Comparison of ENCODE assay signal across 25 cellular contexts in the genomic region with DNA sequence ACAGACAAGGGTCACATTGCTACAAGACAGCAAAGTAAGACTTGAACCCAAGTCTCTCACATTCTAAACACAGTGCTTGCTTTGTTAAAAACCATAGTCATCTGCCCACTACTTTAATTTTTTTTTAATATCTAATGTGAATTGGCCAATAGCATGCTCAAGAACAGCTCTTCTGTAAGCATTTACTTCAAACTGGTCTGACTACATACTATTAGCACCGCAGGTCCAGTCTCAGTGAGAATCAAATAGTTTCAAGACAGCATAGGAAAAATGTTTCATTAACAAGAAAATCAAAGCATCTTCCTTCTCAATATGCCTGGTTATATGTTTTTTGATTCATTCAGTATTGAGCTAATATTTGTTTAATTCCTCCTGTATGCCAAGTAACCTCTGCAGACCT.
"Had no signal": no experiment of that assay in that cellular context is flagged by ENCODE, and none has a peak within 500 bp of the region (broad histone marks: within the 10 kb centered on the region; RNA-seq: fewer than 3 reads in every experiment).

No MANE protein-coding gene starts in this region.

- DNase-seq: cerebellar nuclear complex; colonic mucosa; dermis blood vessel endothelial cell; dorsolateral prefrontal cortex; effector CD4-positive, alpha-beta T cell; effector memory CD4-positive, alpha-beta T cell; erythroblast; foreskin keratinocyte; heart left ventricle; hypothalamus; immature natural killer cell; islet precursor cell; kidney; kidney glomerular epithelial cell; left colon; left ventricle myocardium superior; lower lobe of right lung; midbrain had no signal

- H3K4me3 Mint-ChIP-seq: immature natural killer cell had no signal

- H2AFZ ChIP-seq: hepatocyte had no signal

- H3K4me3 ChIP-seq: colonic mucosa, dorsolateral prefrontal cortex, esophagus muscularis mucosa, gastroesophageal sphincter, heart left ventricle, hepatocyte, lower lobe of right lung had no signal

- H3K27ac ChIP-seq: colonic mucosa, epithelial cell of prostate, esophagus muscularis mucosa, foreskin keratinocyte, gastroesophageal sphincter, heart left ventricle, hepatocyte, lower lobe of right lung had no signal

- H3K9me3 ChIP-seq: colonic mucosa, esophagus muscularis mucosa, gastroesophageal sphincter, heart left ventricle, lower lobe of right lung had no signal

- H3K4me1 ChIP-seq: colonic mucosa, esophagus muscularis mucosa, foreskin keratinocyte, gastroesophageal sphincter, heart left ventricle, lower lobe of right lung had no signal

- H3K4me1 Mint-ChIP-seq: immature natural killer cell had no signal

- H3K4me2 ChIP-seq: hepatocyte had no signal

- H3K27me3 ChIP-seq: colonic mucosa, dorsolateral prefrontal cortex, hepatocyte had no signal

- H3K27ac Mint-ChIP-seq: immature natural killer cell had no signal

- ATAC-seq: foreskin keratinocyte, gastroesophageal sphincter, heart left ventricle, left colon, left lobe of liver, left ventricle myocardium superior had no signal

- FAIRE-seq: endothelial cell of umbilical vein, frontal cortex, kidney had no signal

- H3K36me3 ChIP-seq: colonic mucosa, esophagus muscularis mucosa, gastroesophageal sphincter, heart left ventricle, lower lobe of right lung had no signal

- H3K9me3 Mint-ChIP-seq: immature natural killer cell had no signal

- H3K79me2 ChIP-seq: hepatocyte had no signal

- H3K36me3 Mint-ChIP-seq: immature natural killer cell had no signal
